ENCODE assay signal across 9 cellular contexts in the genomic region with DNA sequence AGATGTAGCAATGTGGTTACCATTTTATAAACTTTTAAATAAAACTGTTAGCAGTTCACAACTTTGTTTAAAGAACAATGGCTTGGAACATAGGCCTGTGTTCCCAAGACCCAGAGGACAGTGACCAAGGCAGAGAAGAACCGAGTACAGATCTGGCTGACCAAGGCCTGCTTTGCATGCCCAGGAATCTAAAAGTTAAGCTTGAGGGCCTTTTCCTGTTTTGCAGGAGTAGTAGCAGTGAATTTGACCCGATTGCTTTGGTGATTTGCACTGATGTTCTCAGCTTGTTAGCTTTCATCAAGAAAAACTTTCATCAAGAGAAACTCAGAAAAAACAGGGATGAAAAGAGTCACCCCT. TPM values are rescaled to one million over a fixed set of nuclear protein-coding genes. Genes with fewer than 3 reads are reported as not detected.
DNase-seq lines count a peak whose midpoint lies in the region; ATAC-seq and TF ChIP-seq lines count a peak whose summit lies in the region.
"Had no signal": no experiment of that assay in that cellular context is flagged by ENCODE, and none has a peak within 500 bp of the region (broad histone marks: within the 10 kb centered on the region; RNA-seq: fewer than 3 reads in every experiment).

No MANE protein-coding gene starts in this region.

- no peaks in the 10 kb centered on the region for H3K9me3 Mint-ChIP-seq in CD8-positive, alpha-beta memory T cell

- no peaks in the 10 kb centered on the region; the same call in 1 of the 2 replicates for H3F3A ChIP-seq in GM23248 (ENCODE audit: insufficient read depth)

- TF ChIP-seq CTCF in psoas muscle (IDR thresholded peaks at IDR 0.05), result no peak

- no peaks in the 10 kb centered on the region for H3K27me3 Mint-ChIP-seq in CD8-positive, alpha-beta memory T cell

- H3K9ac ChIP-seq in GM23248, result no peak overlapping the region

- H3K79me2 ChIP-seq in GM23248 (ENCODE audit: insufficient read depth), result no peaks in the 10 kb centered on the region

- in situ Hi-C loops in GM23248 (cut with MboI), result no loop called here

- H3K27ac ChIP-seq in GM23248 (no peak overlapping the region), psoas muscle (peak overlapping the region; percentile 90)
- H3K27ac ChIP-seq in CD8-positive, alpha-beta memory T cell (ENCODE audit: low read depth, low read length), result no peak overlapping the region

- WGBS in GM23248 (ENCODE audit: low coverage in 1 of 2, low lambda C conversion rate in 2 of 2, missing lambda C conversion rate in 2 of 2), 2 experiments, result 56 to 60% methylated on average over 2 of the region's 2 CpGs
- 25 to 49% (median 39%) methylated on average over 2 of the region's 2 CpGs for WGBS in psoas muscle, 3 donors

- no peak overlapping the region for H3K4me3 ChIP-seq in GM23248
- H3K4me3 ChIP-seq in psoas muscle, result peak overlapping the region; percentile 71
- H3K4me3 ChIP-seq in CD8-positive, alpha-beta memory T cell (ENCODE audit: low read length), result no peak overlapping the region

- intact Hi-C loops in psoas muscle (cut with DNase I), result no loop called here
- intact Hi-C loops in head of caudate nucleus (cut with DNase I), result no loop called here

- H3K9me3 ChIP-seq in GM23248 (ENCODE audit: low read depth), result no peaks in the 10 kb centered on the region
- no peaks in the 10 kb centered on the region for H3K9me3 ChIP-seq in psoas muscle
- no peaks in the 10 kb centered on the region for H3K9me3 ChIP-seq in CD8-positive, alpha-beta memory T cell (ENCODE audit: low read length)

- H3K27me3 ChIP-seq in GM23248 (replicated peaks; ENCODE audit: insufficient read depth) (no peaks in the 10 kb centered on the region), psoas muscle (ENCODE audit: insufficient read depth in 3 of 3, low read length in 2 of 3) (no peaks in the 10 kb centered on the region)
- no peaks in the 10 kb centered on the region for H3K27me3 ChIP-seq in CD8-positive, alpha-beta memory T cell (ENCODE audit: insufficient read depth, low read length, poor library complexity, severe bottlenecking)

- DNase-seq in GM23248 (no peak), psoas muscle (no peak), NCI-H1092 treated with DMSO at 0.1 percent for 48 hours (lab: John Stamatoyannopoulos, UW) (no peak), head of caudate nucleus (no peak), NCI-H82 treated with DMSO at 0.1 percent for 48 hours (lab: John Stamatoyannopoulos, UW; ENCODE audit: unreplicated experiment) (no peak)
- no peak for DNase-seq in CD8-positive, alpha-beta memory T cell
- DNase-seq: endodermal cell had no signal

- H3K4me1 ChIP-seq in GM23248 (ENCODE audit: insufficient read depth), result peaks cover 44% of the 10 kb centered on the region
- H3K4me1 ChIP-seq in psoas muscle, result peaks cover 76% of the 10 kb centered on the region
- H3K4me1 ChIP-seq in CD8-positive, alpha-beta memory T cell (ENCODE audit: insufficient read depth, low read length), result no peaks in the 10 kb centered on the region

- no peak overlapping the region for H3K27ac Mint-ChIP-seq in CD8-positive, alpha-beta memory T cell
- H3K27ac Mint-ChIP-seq: endodermal cell had no signal

- H4K20me1 ChIP-seq in GM23248 (ENCODE audit: insufficient read depth), result no peaks in the 10 kb centered on the region

- H3K4me1 Mint-ChIP-seq in CD8-positive, alpha-beta memory T cell, result no peaks in the 10 kb centered on the region

- POLR2A ChIA-PET in CD8-positive, alpha-beta memory T cell (lab: Charles Lee), result no interaction called here

- peak overlapping the region; percentile 77 for H2AFZ ChIP-seq in GM23248

- H3K4me3 Mint-ChIP-seq in CD8-positive, alpha-beta memory T cell, result no peak overlapping the region
- H3K4me3 Mint-ChIP-seq: endodermal cell had no signal

- H3K4me2 ChIP-seq in GM23248 (ENCODE audit: unreplicated experiment), result no peak overlapping the region

- CTCF ChIA-PET in CD8-positive, alpha-beta memory T cell (lab: Charles Lee), result no interaction called here

- H3K36me3 Mint-ChIP-seq in CD8-positive, alpha-beta memory T cell, result peaks cover 1 to 4% (median 3%) of the 10 kb centered on the region in 3 donors

- H3K36me3 ChIP-seq in GM23248 (ENCODE audit: low read depth) (no peaks in the 10 kb centered on the region), psoas muscle (ENCODE audit: insufficient read depth in 1 of 2, low read depth in 1 of 2) (no peaks in the 10 kb centered on the region)
- no peaks in the 10 kb centered on the region for H3K36me3 ChIP-seq in CD8-positive, alpha-beta memory T cell (ENCODE audit: insufficient read depth, low read length)

- peak; percentile 44 for ATAC-seq in GM19023 (IDR thresholded peaks at IDR 0.05; ENCODE audit: unreplicated experiment)
- peak; percentile 4 for ATAC-seq in HG03558 (IDR thresholded peaks at IDR 0.05; ENCODE audit: extremely low read depth, unreplicated experiment)
- no peak for ATAC-seq in psoas muscle

- H3K9me2 ChIP-seq in GM23248 (ENCODE audit: insufficient read depth), result no peaks in the 10 kb centered on the region

RNA-seq across cellular contexts. Expression of a gene that starts 9.9 kb away (rescaled TPM):
- total RNA-seq in GM23248 (2014; rRNA removed; shearing (Covaris generic)), result 45.0 and 48.2 TPM in 2 replicates
- polyA plus RNA-seq in GM23248 (2016; fragmentation: Nextera tagmentation; extraction: Ambion mirVana) (60.9 and 66.3 TPM in 2 replicates), psoas muscle (10 to 100 TPM in 2 of 3 donors, 1 to 10 TPM in 1; 9.2 to 28.0 (median 15.5) TPM)
- total RNA-seq in psoas muscle, result 100 to 1,000 TPM in 3 of 4 donors, 10 to 100 TPM in 1; 78.5 to 274 (median 138) TPM
- total RNA-seq in CD8-positive, alpha-beta memory T cell, result under 1 TPM; 0.20 to 0.27 TPM
- 0.12 TPM for polyA plus RNA-seq in CD8-positive, alpha-beta memory T cell

Comparison
In these comparisons a context has a peak if more than half of its experiments do, and no peak if none do; other contexts are left out.
1. ATAC-seq: peak in GM19023 (single experiment) and HG03558 (single experiment); none in psoas muscle (0 of 4).
2. RNA of a gene that starts 9.9 kb away (total RNA-seq): 78.5 to 274 TPM in psoas muscle and 45.0 to 48.2 TPM in GM23248; 0.20 to 0.27 TPM in CD8-positive, alpha-beta memory T cell; every median in the first group is over 10 times any median in the second.